ENCODE assay signal across 8 cellular contexts in the genomic region with DNA sequence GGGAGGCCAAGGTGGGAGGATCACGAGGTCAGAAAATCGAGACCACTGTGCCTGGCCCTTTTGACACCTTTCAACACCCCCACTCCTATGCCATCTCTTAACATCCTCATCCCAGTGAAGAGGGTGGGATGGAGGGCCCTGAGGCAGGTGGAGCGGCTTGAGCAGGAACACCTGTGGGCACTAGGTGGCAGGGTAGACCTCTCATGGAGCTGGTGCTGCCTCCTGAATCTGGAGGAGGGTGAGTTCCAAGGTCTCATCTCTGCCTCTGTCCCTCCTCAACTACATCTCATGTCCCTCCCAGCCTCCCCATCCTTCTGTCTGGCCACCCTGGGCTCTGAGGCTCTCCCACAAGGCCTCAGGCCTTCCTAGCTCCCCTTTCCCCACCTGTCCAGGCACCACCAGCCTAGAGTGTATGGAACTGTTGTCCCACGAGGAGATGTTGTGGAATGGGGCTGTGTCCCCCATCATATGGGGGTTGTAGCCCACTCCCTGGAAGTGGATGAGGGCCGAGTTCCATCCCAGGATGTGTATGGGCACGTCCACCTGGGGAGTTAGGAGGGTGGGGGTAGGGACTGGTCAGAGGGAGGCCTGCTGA. TPM values are rescaled to one million over a fixed set of nuclear protein-coding genes. Genes with fewer than 3 reads are reported as not detected.
A peak's percentile ranks its signal among the peaks of the same experiment; 100 is the strongest.
DNase-seq lines count a peak whose midpoint lies in the region; ATAC-seq, FAIRE-seq and TF ChIP-seq lines count a peak whose summit lies in the region.

No MANE protein-coding gene starts in this region.

- no peak for FAIRE-seq in D721Med (lab: Jason Lieb, UNC)
- no peak for FAIRE-seq in GM19239 (lab: Jason Lieb, UNC)

- H3K9me3 ChIP-seq in right lobe of liver (no peaks in the 10 kb centered on the region), aorta (ENCODE audit: control insufficient read depth, low read length) (no peaks in the 10 kb centered on the region)

- H3K36me3 ChIP-seq in right lobe of liver (no peaks in the 10 kb centered on the region), aorta (ENCODE audit: control insufficient read depth in 1 of 2, insufficient read depth in 2 of 2, low read length in 1 of 2) (no peaks in the 10 kb centered on the region)

- TF ChIP-seq CTCF in D721Med (IDR thresholded peaks at IDR 0.05; ENCODE audit: insufficient read depth, missing control alignments) (peak; percentile 29), right lobe of liver (IDR thresholded peaks at IDR 0.05) (peak; percentile 26 to 55 (median 50)), lower leg skin (IDR thresholded peaks at IDR 0.05) (no peak)

- peak; percentile 82 to 87 (median 84) for ATAC-seq in right lobe of liver
- no peak for ATAC-seq in GM21367 (IDR thresholded peaks at IDR 0.05; ENCODE audit: unreplicated experiment)
- ATAC-seq in aorta (ENCODE audit: low FRiP score) = no peak

- H3K27ac ChIP-seq in right lobe of liver (no peak overlapping the region), aorta (ENCODE audit: low read depth in 1 of 2, low read length in 2 of 2) (no peak overlapping the region)

- no peaks in the 10 kb centered on the region for H3K4me1 ChIP-seq in right lobe of liver
- no peaks in the 10 kb centered on the region for H3K4me1 ChIP-seq in aorta (ENCODE audit: control insufficient read depth in 1 of 2, insufficient read depth in 2 of 2, low read length in 2 of 2)

- H3K4me3 ChIP-seq in right lobe of liver (no peak overlapping the region), lower leg skin (ENCODE audit: low read depth, poor library complexity, severe bottlenecking) (no peak overlapping the region), aorta (ENCODE audit: low read length in 2 of 2) (no peak overlapping the region)

- no peaks in the 10 kb centered on the region for H3K27me3 ChIP-seq in right lobe of liver
- no peaks in the 10 kb centered on the region for H3K27me3 ChIP-seq in aorta (ENCODE audit: control insufficient read depth in 1 of 2, insufficient read depth in 2 of 2, low read length in 1 of 2)

- intact Hi-C loops in right lobe of liver (cut with DNase I) (no loop called here), lower leg skin (cut with DNase I; ENCODE audit: low total_unique reads) (no loop called here), aorta (cut with DNase I) (no loop called here)

- WGBS in right lobe of liver (ENCODE audit: insufficient coverage, low coverage, low lambda C conversion rate, missing lambda C conversion rate) = 8% methylated on average over 2 of the region's 6 CpGs
- WGBS in lower leg skin, 2 donors = 50 to 56% methylated on average over 6 of the region's 6 CpGs
- WGBS in aorta, 2 donors = 75 to 78% methylated on average over 6 of the region's 6 CpGs

- TF ChIP-seq POLR2A in right lobe of liver (IDR thresholded peaks at IDR 0.05) (no peak), lower leg skin (IDR thresholded peaks at IDR 0.05) (no peak)

- no peak for DNase-seq in D721Med (ENCODE audit: insufficient read length, low spot score)
- peak; percentile 53 for DNase-seq in GM19239 (ENCODE audit: insufficient read length, low spot score)
- peak; percentile 58 for DNase-seq in SW480 (ENCODE audit: low spot score)
- no peak for DNase-seq in right lobe of liver
- no peak for DNase-seq in lower leg skin (ENCODE audit: low spot score in 2 of 2)
- DNase-seq in aorta = no peak
- no peak for DNase-seq in GM19240 (ENCODE audit: insufficient read length, low spot score)

RNA-seq across cellular contexts. Expression of gene CRYBA2, which starts 17.0 kb away (rescaled TPM):
- total RNA-seq in right lobe of liver (not detected), lower leg skin (not detected), aorta (not detected)
- not detected for polyA plus RNA-seq in aorta

RNA-seq across cellular contexts. Expression of gene FEV, which starts 25.3 kb away (rescaled TPM):
- total RNA-seq in right lobe of liver (not detected), lower leg skin (not detected), aorta (not detected)
- polyA plus RNA-seq in aorta = 1 to 10 TPM in 1 of 2 donors, not detected in 1; 1.9 TPM

RNA-seq across cellular contexts. Expression of gene CFAP65, which starts 31.1 kb away (rescaled TPM):
- total RNA-seq in right lobe of liver (not detected), lower leg skin (not detected), aorta (not detected)
- under 1 TPM in 1 of 2 donors, not detected in 1; 0.15 TPM for polyA plus RNA-seq in aorta

RNA-seq across cellular contexts. Expression of gene IHH, which starts 50.5 kb away (rescaled TPM):
- total RNA-seq in right lobe of liver = 1 to 10 TPM in 3 of 6 experiments, under 1 TPM in 3; 0.42 to 3.9 (median 1.1) TPM
- under 1 TPM in 1 of 4 donors, not detected in 3; 0.30 TPM for total RNA-seq in lower leg skin
- total RNA-seq in aorta = not detected
- polyA plus RNA-seq in aorta = 1 to 10 TPM in 1 of 2 donors, under 1 TPM in 1; 0.05 to 2.0 TPM

RNA-seq across cellular contexts. Expression of gene CDK5R2, which starts 50.8 kb away (rescaled TPM):
- not detected for total RNA-seq in right lobe of liver
- not detected for total RNA-seq in lower leg skin
- not detected for total RNA-seq in aorta
- polyA plus RNA-seq in aorta = not detected

Comparison
In these comparisons a context has a peak if more than half of its experiments do, and no peak if none do; other contexts are left out.
1. DNase-seq: peak in GM19239 (single experiment) and SW480 (single experiment); none in D721Med (single experiment), right lobe of liver (0 of 3), lower leg skin (0 of 2), aorta (0 of 2) and GM19240 (single experiment).
2. CTCF ChIP-seq: peak in D721Med (single experiment) and right lobe of liver (4 of 4); none in lower leg skin (0 of 3).
3. ATAC-seq: peak in right lobe of liver (4 of 4); none in GM21367 (single experiment) and aorta (single experiment).